Comparison of ENCODE assay signal across 8 cellular contexts in the genomic region with DNA sequence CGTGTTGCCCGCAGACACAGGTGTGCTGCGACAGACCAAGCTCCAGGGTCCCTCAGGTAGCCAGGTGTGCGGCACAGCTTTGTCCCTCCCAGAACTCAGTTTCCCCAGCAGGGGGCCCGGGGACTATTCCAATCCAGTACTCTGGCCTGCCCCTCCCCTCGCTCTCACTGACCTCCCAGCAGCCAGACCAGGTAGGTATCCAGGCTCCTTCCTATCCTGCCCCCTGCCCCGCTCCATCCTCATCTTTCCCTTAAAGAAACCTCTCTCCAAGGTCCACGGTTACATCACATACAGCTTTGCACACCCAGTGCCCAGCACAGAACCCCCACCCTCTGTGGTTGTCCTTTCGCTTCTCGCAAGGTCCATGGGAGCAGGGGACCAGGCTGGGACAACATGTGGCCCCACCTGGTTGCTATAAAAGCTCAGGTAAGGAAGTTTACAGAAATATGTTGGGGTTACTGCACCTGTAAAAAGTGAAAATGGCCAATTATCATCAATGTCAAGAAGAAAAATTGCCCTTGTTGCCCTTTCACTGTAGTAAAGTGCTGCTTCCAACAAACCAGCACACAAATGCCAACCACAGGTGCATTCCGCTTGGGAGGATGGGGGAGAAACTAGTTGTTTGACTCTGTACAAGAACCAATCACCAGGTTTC. TPM values are rescaled to one million over a fixed set of nuclear protein-coding genes. Genes with fewer than 3 reads are reported as not detected.
DNase-seq lines count a peak whose midpoint lies in the region; ATAC-seq and TF ChIP-seq lines count a peak whose summit lies in the region.

No MANE protein-coding gene starts in this region.

- H3K9me2 ChIP-seq in GM23338 (ENCODE audit: insufficient read depth) = no peaks in the 10 kb centered on the region

- no peaks in the 10 kb centered on the region for H3K27me3 ChIP-seq in BLaER1
- no peaks in the 10 kb centered on the region for H3K27me3 ChIP-seq in GM23338 (ENCODE audit: insufficient read depth)
- H3K27me3 ChIP-seq in tibial nerve = no peaks in the 10 kb centered on the region

- TF ChIP-seq POLR2A in tibial nerve (IDR thresholded peaks at IDR 0.05) = no peak

- ATAC-seq in GM23338 (peak; percentile 51), GM19328 (IDR thresholded peaks at IDR 0.05; ENCODE audit: unreplicated experiment) (no peak)

- peaks cover 15% of the 10 kb centered on the region for H3K4me1 Mint-ChIP-seq in GM23338
- peaks cover 50% of the 10 kb centered on the region for H3K4me1 Mint-ChIP-seq in activated naive CD8-positive, alpha-beta T cell treated with anti-CD3 and anti-CD28 coated beads for 36 hours

- WGBS in tibial nerve, 2 donors = 21 to 23% methylated on average over 11 of the region's 11 CpGs

- no peaks in the 10 kb centered on the region; the same call in 1 of the 2 replicates for H3F3A ChIP-seq in GM23338 (replicated peaks; ENCODE audit: low read depth)

- peaks cover 34% of the 10 kb centered on the region for H3K4me1 ChIP-seq in BLaER1
- peaks cover 12% of the 10 kb centered on the region for H3K4me1 ChIP-seq in GM23338 (ENCODE audit: insufficient read depth)
- H3K4me1 ChIP-seq in tibial nerve = peaks cover 0 to 22% (median 7%) of the 10 kb centered on the region in 4 donors

- H2AFZ ChIP-seq in GM23338 = peak overlapping the region; percentile 90

- TF ChIP-seq EP300 in tibial nerve (IDR thresholded peaks at IDR 0.05) = no peak

- H4K20me1 ChIP-seq in BLaER1 = peaks cover 5% of the 10 kb centered on the region; the same call in 1 of the 2 replicates
- H4K20me1 ChIP-seq in GM23338 (replicated peaks; ENCODE audit: insufficient read depth) = no peaks in the 10 kb centered on the region

- peak; percentile 91 for DNase-seq in GM23338 (ENCODE audit: low spot score)
- DNase-seq in activated naive CD8-positive, alpha-beta T cell treated with anti-CD3 and anti-CD28 coated beads for 36 hours = no peak
- DNase-seq in mesenteric fat pad (ENCODE audit: low spot score) = peak; percentile 20
- no peak for DNase-seq in caudate nucleus (lab: John Stamatoyannopoulos, UW)
- no peak for DNase-seq in tibial nerve (ENCODE audit: low spot score in 2 of 2)
- no peak for DNase-seq in NCI-H1694 treated with DMSO at 0.1 percent for 48 hours (lab: John Stamatoyannopoulos, UW)

- H3K36me3 ChIP-seq in BLaER1 = no peaks in the 10 kb centered on the region
- no peaks in the 10 kb centered on the region for H3K36me3 ChIP-seq in GM23338 (ENCODE audit: insufficient read depth)
- no peaks in the 10 kb centered on the region for H3K36me3 ChIP-seq in tibial nerve

- H3K27ac ChIP-seq in BLaER1 (no peak overlapping the region), GM23338 (ENCODE audit: low read depth) (no peak overlapping the region), caudate nucleus (ENCODE audit: low read depth, low read length) (no peak overlapping the region), tibial nerve (no peak overlapping the region)

- H3K27ac Mint-ChIP-seq in GM23338 = no peak overlapping the region
- H3K27ac Mint-ChIP-seq in activated naive CD8-positive, alpha-beta T cell treated with anti-CD3 and anti-CD28 coated beads for 36 hours = peak overlapping the region; percentile 23

- peaks cover 16% of the 10 kb centered on the region for H3K27me3 Mint-ChIP-seq in GM23338 (ENCODE audit: insufficient read depth, low read depth, poor library complexity)
- H3K27me3 Mint-ChIP-seq in activated naive CD8-positive, alpha-beta T cell treated with anti-CD3 and anti-CD28 coated beads for 36 hours = no peaks in the 10 kb centered on the region

- no peaks in the 10 kb centered on the region for H3K9me3 Mint-ChIP-seq in GM23338
- H3K9me3 Mint-ChIP-seq in activated naive CD8-positive, alpha-beta T cell treated with anti-CD3 and anti-CD28 coated beads for 36 hours = no peaks in the 10 kb centered on the region

- peak overlapping the region; percentile 67; the same call in 1 of the 2 replicates for H3K9ac ChIP-seq in BLaER1

- H3K9me3 ChIP-seq in BLaER1 (no peaks in the 10 kb centered on the region), tibial nerve (no peaks in the 10 kb centered on the region)

- peak overlapping the region; percentile 98 for H3K4me2 ChIP-seq in BLaER1
- H3K4me2 ChIP-seq in GM23338 = peak overlapping the region; percentile 94

- 0 out of 4 replicates have a peak, but pooled peaks of 1 of the 2 experiments have one; percentile 14 for TF ChIP-seq CTCF in GM23338 (conservative IDR thresholded peaks at IDR 0.05; ENCODE audit: low read depth in 2 of 2)
- TF ChIP-seq CTCF in tibial nerve (IDR thresholded peaks at IDR 0.05) = no peak

- H3K4me3 Mint-ChIP-seq in GM23338 = peak overlapping the region; percentile 69
- H3K4me3 Mint-ChIP-seq in activated naive CD8-positive, alpha-beta T cell treated with anti-CD3 and anti-CD28 coated beads for 36 hours = peak overlapping the region; percentile 78

- H3K4me3 ChIP-seq in BLaER1 = peak overlapping the region; percentile 72
- peak overlapping the region; percentile 78 for H3K4me3 ChIP-seq in GM23338
- H3K4me3 ChIP-seq in tibial nerve = peak overlapping the region in 2 of 4 donors; percentile 61 to 77

- H3K36me3 Mint-ChIP-seq in GM23338 (ENCODE audit: low read depth) = no peaks in the 10 kb centered on the region
- no peaks in the 10 kb centered on the region for H3K36me3 Mint-ChIP-seq in activated naive CD8-positive, alpha-beta T cell treated with anti-CD3 and anti-CD28 coated beads for 36 hours

- H3K79me2 ChIP-seq in GM23338 (replicated peaks; ENCODE audit: insufficient read depth) = no peaks in the 10 kb centered on the region

TF ChIP-seq in GM23338, 12 proteins besides CTCF, POLR2A, EP300 and RAD21 (continues in another document):
- TF ChIP-seq EZH2 (IDR thresholded peaks at IDR 0.05; ENCODE audit: low read depth, unreplicated experiment) (no peak), STAT1 (IDR thresholded peaks at IDR 0.05; ENCODE audit: unreplicated experiment) (no peak), CREB1 (CRISPR knock-in tag; IDR thresholded peaks at IDR 0.05; ENCODE audit: low read depth) (no peak), EZH2phosphoT487 (IDR thresholded peaks at IDR 0.05; ENCODE audit: unreplicated experiment) (no peak), JUNB (IDR thresholded peaks at IDR 0.05; ENCODE audit: unreplicated experiment) (no peak), ZNF331 (CRISPR knock-in tag; IDR thresholded peaks at IDR 0.05; ENCODE audit: low read depth) (no peak), NANOG (IDR thresholded peaks at IDR 0.05; ENCODE audit: borderline replicate concordance) (no peak), ZNF114 (CRISPR knock-in tag; IDR thresholded peaks at IDR 0.05) (no peak)
- TF ChIP-seq, protein P1, sequence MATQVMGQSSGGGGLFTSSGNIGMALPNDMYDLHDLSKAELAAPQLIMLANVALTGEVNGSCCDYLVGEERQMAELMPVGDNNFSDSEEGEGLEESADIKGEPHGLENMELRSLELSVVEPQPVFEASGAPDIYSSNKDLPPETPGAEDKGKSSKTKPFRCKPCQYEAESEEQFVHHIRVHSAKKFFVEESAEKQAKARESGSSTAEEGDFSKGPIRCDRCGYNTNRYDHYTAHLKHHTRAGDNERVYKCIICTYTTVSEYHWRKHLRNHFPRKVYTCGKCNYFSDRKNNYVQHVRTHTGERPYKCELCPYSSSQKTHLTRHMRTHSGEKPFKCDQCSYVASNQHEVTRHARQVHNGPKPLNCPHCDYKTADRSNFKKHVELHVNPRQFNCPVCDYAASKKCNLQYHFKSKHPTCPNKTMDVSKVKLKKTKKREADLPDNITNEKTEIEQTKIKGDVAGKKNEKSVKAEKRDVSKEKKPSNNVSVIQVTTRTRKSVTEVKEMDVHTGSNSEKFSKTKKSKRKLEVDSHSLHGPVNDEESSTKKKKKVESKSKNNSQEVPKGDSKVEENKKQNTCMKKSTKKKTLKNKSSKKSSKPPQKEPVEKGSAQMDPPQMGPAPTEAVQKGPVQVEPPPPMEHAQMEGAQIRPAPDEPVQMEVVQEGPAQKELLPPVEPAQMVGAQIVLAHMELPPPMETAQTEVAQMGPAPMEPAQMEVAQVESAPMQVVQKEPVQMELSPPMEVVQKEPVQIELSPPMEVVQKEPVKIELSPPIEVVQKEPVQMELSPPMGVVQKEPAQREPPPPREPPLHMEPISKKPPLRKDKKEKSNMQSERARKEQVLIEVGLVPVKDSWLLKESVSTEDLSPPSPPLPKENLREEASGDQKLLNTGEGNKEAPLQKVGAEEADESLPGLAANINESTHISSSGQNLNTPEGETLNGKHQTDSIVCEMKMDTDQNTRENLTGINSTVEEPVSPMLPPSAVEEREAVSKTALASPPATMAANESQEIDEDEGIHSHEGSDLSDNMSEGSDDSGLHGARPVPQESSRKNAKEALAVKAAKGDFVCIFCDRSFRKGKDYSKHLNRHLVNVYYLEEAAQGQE (IDR thresholded peaks at IDR 0.05; ENCODE audit: unreplicated experiment) = no peak
- TF ChIP-seq, protein P2, sequence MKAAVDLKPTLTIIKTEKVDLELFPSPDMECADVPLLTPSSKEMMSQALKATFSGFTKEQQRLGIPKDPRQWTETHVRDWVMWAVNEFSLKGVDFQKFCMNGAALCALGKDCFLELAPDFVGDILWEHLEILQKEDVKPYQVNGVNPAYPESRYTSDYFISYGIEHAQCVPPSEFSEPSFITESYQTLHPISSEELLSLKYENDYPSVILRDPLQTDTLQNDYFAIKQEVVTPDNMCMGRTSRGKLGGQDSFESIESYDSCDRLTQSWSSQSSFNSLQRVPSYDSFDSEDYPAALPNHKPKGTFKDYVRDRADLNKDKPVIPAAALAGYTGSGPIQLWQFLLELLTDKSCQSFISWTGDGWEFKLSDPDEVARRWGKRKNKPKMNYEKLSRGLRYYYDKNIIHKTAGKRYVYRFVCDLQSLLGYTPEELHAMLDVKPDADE (IDR thresholded peaks at IDR 0.05) = no peak

RNA-seq across cellular contexts. Expression of gene CYP11A1, which starts 7.3 kb away (rescaled TPM):
- total RNA-seq in GM23338 (2014; rRNA removed; shearing (Covaris generic)) = 1.7 and 3.3 TPM in 2 replicates
- 1.2 and 1.9 TPM in 2 replicates for polyA plus RNA-seq in GM23338 (2016; fragmentation: Nextera tagmentation; extraction: Ambion mirVana)
- under 1 TPM; 0.30 to 0.31 TPM for total RNA-seq in activated naive CD8-positive, alpha-beta T cell treated with anti-CD3 and anti-CD28 coated beads for 36 hours
- 1.9 TPM for total RNA-seq in mesenteric fat pad
- total RNA-seq in tibial nerve = 1 to 10 TPM; 2.4 to 5.7 (median 4.1) TPM

RNA-seq across cellular contexts. Expression of gene SEMA7A, which starts 59.0 kb away (rescaled TPM):
- 11.2 and 14.1 TPM in 2 replicates for total RNA-seq in GM23338 (2014; rRNA removed; shearing (Covaris generic))
- 1.2 and 2.0 TPM in 2 replicates for polyA plus RNA-seq in GM23338 (2016; fragmentation: Nextera tagmentation; extraction: Ambion mirVana)
- total RNA-seq in activated naive CD8-positive, alpha-beta T cell treated with anti-CD3 and anti-CD28 coated beads for 36 hours = 10 to 100 TPM; 48.8 to 51.4 TPM
- total RNA-seq in mesenteric fat pad = 2.1 TPM
- total RNA-seq in tibial nerve = 10 to 100 TPM; 31.8 to 35.6 (median 33.8) TPM

Comparison
In these comparisons a context has a peak if more than half of its experiments do, and no peak if none do; other contexts are left out.
1. DNase-seq: peak in GM23338 (single experiment) and mesenteric fat pad (single experiment); none in activated naive CD8-positive, alpha-beta T cell treated with anti-CD3 and anti-CD28 coated beads for 36 hours (single experiment), caudate nucleus (0 of 61), tibial nerve (0 of 2) and NCI-H1694 treated with DMSO at 0.1 percent for 48 hours (single experiment).